11 cellular contexts compared by ENCODE assay signal in genomic region chr5:135880278-135880677, GRCh38. TPM values are rescaled to one million over a fixed set of nuclear protein-coding genes. Genes with fewer than 3 reads are reported as not detected.
DNase-seq lines count a peak whose midpoint lies in the region; ATAC-seq and TF ChIP-seq lines count a peak whose summit lies in the region.
"Had no signal": no experiment of that assay in that cellular context is flagged by ENCODE, and none has a peak within 500 bp of the region (broad histone marks: within the 10 kb centered on the region; RNA-seq: fewer than 3 reads in every experiment).

No MANE protein-coding gene starts in this region.

- 0 out of 2 replicates have a peak, but pooled peaks cover 5% of the 10 kb centered on the region for H3K4me1 ChIP-seq in GM23338 (ENCODE audit: insufficient read depth)
- no peaks in the 10 kb centered on the region for H3K4me1 ChIP-seq in RWPE2 (ENCODE audit: insufficient read depth, poor library complexity, severe bottlenecking)
- no peaks in the 10 kb centered on the region for H3K4me1 ChIP-seq in Peyer's patch

- peak; percentile 52 for DNase-seq in D341Med (ENCODE audit: low spot score)
- peak; percentile 75 for DNase-seq in GM23338 (ENCODE audit: low spot score)
- no peak for DNase-seq in RWPE2 (ENCODE audit: low spot score)
- peak; percentile 5 for DNase-seq in iris pigment epithelial cell (ENCODE audit: low read depth)
- DNase-seq in GM13976 (ENCODE audit: low spot score), result no peak
- DNase-seq in sciatic nerve (ENCODE audit: low spot score), result no peak
- no peak for DNase-seq in RKO (ENCODE audit: low spot score)
- DNase-seq in Peyer's patch, result no peak
- DNase-seq: naive B cell had no signal

- no peak overlapping the region for H3K4me3 Mint-ChIP-seq in GM23338
- H3K4me3 Mint-ChIP-seq: naive B cell had no signal

- H3K9me3 Mint-ChIP-seq in GM23338, result no peaks in the 10 kb centered on the region; the same call in 2 of the 3 replicates
- H3K9me3 Mint-ChIP-seq: activated T-helper 2 cell treated with anti-CD3 and anti-CD28 coated beads, Interferon-gamma antibody, Interleukin-2, Interleukin-4, amounts not matched to agents 10 μg/mL and 5 μg/mL and 100 μg/mL, durations not matched to agents 14 hours and 24 hours and 36 hours; naive B cell had no signal

- no peaks in the 10 kb centered on the region for H3K36me3 ChIP-seq in GM23338 (ENCODE audit: insufficient read depth)
- no peaks in the 10 kb centered on the region for H3K36me3 ChIP-seq in RWPE2 (ENCODE audit: low read depth)
- H3K36me3 ChIP-seq in Peyer's patch, result no peaks in the 10 kb centered on the region
- H3K36me3 ChIP-seq: esophagus muscularis mucosa had no signal

- peaks cover 8% of the 10 kb centered on the region for H3K27me3 Mint-ChIP-seq in GM23338 (ENCODE audit: insufficient read depth, low read depth, poor library complexity)

- ATAC-seq in GM23338 (peak; percentile 94), RWPE2 (ENCODE audit: low read depth) (peak; percentile 48; the same call in 2 of the 3 replicates), sciatic nerve (no peak)

- no peak overlapping the region for H3K27ac ChIP-seq in GM23338 (ENCODE audit: low read depth)
- H3K27ac ChIP-seq in RWPE2 (ENCODE audit: poor library complexity, severe bottlenecking), result no peak overlapping the region
- H3K27ac ChIP-seq in Peyer's patch, result no peak overlapping the region

- H4K20me1 ChIP-seq in GM23338 (replicated peaks; ENCODE audit: insufficient read depth), result no peaks in the 10 kb centered on the region

- intact Hi-C loops in sciatic nerve (cut with DNase I), result no loop called here

- H2AFZ ChIP-seq in GM23338, result no peak overlapping the region; the same call in 1 of the 2 replicates

- H3K36me3 Mint-ChIP-seq in GM23338 (ENCODE audit: low read depth), result no peaks in the 10 kb centered on the region
- H3K36me3 Mint-ChIP-seq: naive B cell had no signal

- no peak overlapping the region for H3K4me2 ChIP-seq in GM23338

- H3K79me2 ChIP-seq in GM23338 (replicated peaks; ENCODE audit: insufficient read depth), result no peaks in the 10 kb centered on the region

- H3K9me3 ChIP-seq in RWPE2 (ENCODE audit: severe bottlenecking) (no peaks in the 10 kb centered on the region), Peyer's patch (no peaks in the 10 kb centered on the region)
- H3K9me3 ChIP-seq: esophagus muscularis mucosa had no signal

- peaks cover 16% of the 10 kb centered on the region; the same call in 2 of the 3 replicates for H3K4me1 Mint-ChIP-seq in GM23338

- H3K27ac Mint-ChIP-seq in GM23338, result no peak overlapping the region
- H3K27ac Mint-ChIP-seq: activated T-helper 2 cell treated with anti-CD3 and anti-CD28 coated beads, Interferon-gamma antibody, Interleukin-2, Interleukin-4, amounts not matched to agents 10 μg/mL and 5 μg/mL and 100 μg/mL, durations not matched to agents 14 hours and 24 hours and 36 hours; naive B cell had no signal

- no peak for TF ChIP-seq POLR2A in Peyer's patch (IDR thresholded peaks at IDR 0.05)

- TF ChIP-seq CTCF in GM23338 (conservative IDR thresholded peaks at IDR 0.05; ENCODE audit: low read depth in 2 of 2), result peak; percentile 69 to 85
- TF ChIP-seq CTCF in RWPE2 (IDR thresholded peaks at IDR 0.05; ENCODE audit: poor library complexity, severe bottlenecking), result peak; percentile 32
- no peak for TF ChIP-seq CTCF in GM13976 (IDR thresholded peaks at IDR 0.05; ENCODE audit: borderline replicate concordance, control extremely low read depth, extremely low read depth, insufficient read depth, missing control alignments)
- TF ChIP-seq CTCF in Peyer's patch (IDR thresholded peaks at IDR 0.05), result peak in 1 of 6 experiments; percentile 7

- in situ Hi-C loops in GM13976 (cut with MboI; ENCODE audit: low sequenced_read_pairs, unreplicated experiment), result no loop called here

- no peaks in the 10 kb centered on the region for H3K9me2 ChIP-seq in GM23338 (ENCODE audit: insufficient read depth)

- H3F3A ChIP-seq in GM23338 (replicated peaks; ENCODE audit: low read depth), result no peaks in the 10 kb centered on the region

- H3K27me3 ChIP-seq in GM23338 (ENCODE audit: insufficient read depth), result no peaks in the 10 kb centered on the region
- H3K27me3 ChIP-seq in RWPE2 (ENCODE audit: insufficient read depth, poor library complexity, severe bottlenecking), result peaks cover 8% of the 10 kb centered on the region
- no peaks in the 10 kb centered on the region for H3K27me3 ChIP-seq in Peyer's patch
- H3K27me3 ChIP-seq: esophagus muscularis mucosa had no signal

- H3K4me3 ChIP-seq in GM23338 (no peak overlapping the region), RWPE2 (ENCODE audit: severe bottlenecking) (no peak overlapping the region), Peyer's patch (no peak overlapping the region)
- H3K4me3 ChIP-seq: esophagus muscularis mucosa had no signal

TF ChIP-seq in GM23338, 12 proteins besides CTCF, POLR2A, EP300 and RAD21 (continues in another document):
- TF ChIP-seq POLR2AphosphoS5 (IDR thresholded peaks at IDR 0.05; ENCODE audit: low read depth) (no peak), ZNF331 (CRISPR knock-in tag; IDR thresholded peaks at IDR 0.05; ENCODE audit: low read depth) (no peak), EZH2 (IDR thresholded peaks at IDR 0.05; ENCODE audit: low read depth, unreplicated experiment) (no peak), ETS1 (IDR thresholded peaks at IDR 0.05) (no peak), ZNF114 (CRISPR knock-in tag; IDR thresholded peaks at IDR 0.05) (no peak), NANOG (IDR thresholded peaks at IDR 0.05; ENCODE audit: borderline replicate concordance) (no peak)

RNA-seq across cellular contexts. Expression of gene IL9, which starts 15.4 kb away (rescaled TPM):
- not detected in 2 replicates for total RNA-seq in GM23338 (2014; rRNA removed; shearing (Covaris generic))
- polyA plus RNA-seq in GM23338 (2016; fragmentation: Nextera tagmentation; extraction: Ambion mirVana), result not detected in 2 replicates
- total RNA-seq in sciatic nerve (not detected), Peyer's patch (not detected)
- total RNA-seq: esophagus muscularis mucosa had no signal

RNA-seq across cellular contexts. Expression of gene SLC25A48, which starts 45.8 kb away (rescaled TPM):
- total RNA-seq in GM23338 (2014; rRNA removed; shearing (Covaris generic)), result 1.4 and 1.5 TPM in 2 replicates
- 1.1 TPM in 2 replicates for polyA plus RNA-seq in GM23338 (2016; fragmentation: Nextera tagmentation; extraction: Ambion mirVana)
- total RNA-seq in sciatic nerve (59.3 TPM), Peyer's patch (10 to 100 TPM in 2 of 4 donors, 1 to 10 TPM in 2; 8.3 to 11.6 (median 10.3) TPM)
- total RNA-seq: activated T-helper 2 cell treated with anti-CD3 and anti-CD28 coated beads, Interferon-gamma antibody, Interleukin-2, Interleukin-4, amounts not matched to agents 10 μg/mL and 5 μg/mL and 100 μg/mL, durations not matched to agents 14 hours and 24 hours and 36 hours had no signal

Comparison
In these comparisons a context has a peak if more than half of its experiments do, and no peak if none do; other contexts are left out.
1. DNase-seq: peak in D341Med (single experiment), GM23338 (single experiment) and iris pigment epithelial cell (single experiment); none in RWPE2 (single experiment), GM13976 (single experiment), sciatic nerve (single experiment), RKO (single experiment) and Peyer's patch (0 of 3).